In the genomic region with DNA sequence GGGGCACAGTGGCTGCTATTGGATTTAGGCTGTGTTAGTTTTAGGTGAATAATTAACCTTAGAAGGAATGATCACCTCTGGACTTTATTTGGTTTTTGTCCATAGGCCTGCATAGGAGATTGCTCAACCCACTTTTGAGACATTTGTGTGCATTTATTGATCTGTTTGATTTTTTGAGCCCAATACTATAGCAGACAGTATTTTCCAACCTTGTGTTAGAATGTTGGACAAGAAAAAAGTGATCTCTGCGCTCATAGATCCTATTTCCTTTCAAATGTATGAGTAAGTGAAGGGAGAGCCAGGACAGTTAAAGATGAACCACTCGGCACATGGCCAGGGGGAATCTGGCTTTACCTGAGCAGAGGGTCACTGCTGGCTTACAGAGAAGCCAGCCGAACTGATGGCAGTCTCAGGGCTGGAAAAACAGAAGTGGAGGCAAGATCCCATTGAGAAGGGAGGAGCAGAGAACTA, we compare ENCODE assay signal across 1 cellular context.
TF ChIP-seq lines count a peak whose summit lies in the region.

No MANE protein-coding gene starts in this region.

TF ChIP-seq in HepG2, 621 proteins besides CTCF, POLR2A, EP300 and RAD21 (continued from another document and continues in another):
- peak; percentile 44; the same call in 1 of the 2 replicates for TF ChIP-seq ZHX2 (IDR thresholded peaks at IDR 0.05; ENCODE audit: low read depth)
- TF ChIP-seq ZHX2 (CRISPR knock-in tag; IDR thresholded peaks at IDR 0.05; ENCODE audit: borderline replicate concordance), result no peak
- peak; percentile 33; the same call in 1 of the 2 replicates for TF ChIP-seq RBAK (CRISPR knock-in tag; IDR thresholded peaks at IDR 0.05)
- TF ChIP-seq ZBTB25 (CRISPR knock-in tag; IDR thresholded peaks at IDR 0.05), result peak; percentile 70; the same call in 1 of the 2 replicates
- no peak for TF ChIP-seq ZFP62 (CRISPR knock-in tag; IDR thresholded peaks at IDR 0.05)
- peak; percentile 96 for TF ChIP-seq RCOR2 (CRISPR knock-in tag; IDR thresholded peaks at IDR 0.05)
- peak; percentile 73 for TF ChIP-seq FOXO1 (CRISPR knock-in tag; IDR thresholded peaks at IDR 0.05)
- TF ChIP-seq SALL1 (CRISPR knock-in tag; IDR thresholded peaks at IDR 0.05), result peak; percentile 97
- 0 out of 2 replicates have a peak, but pooled peaks have one; percentile 46 for TF ChIP-seq ZFP82 (CRISPR knock-in tag; IDR thresholded peaks at IDR 0.05; ENCODE audit: borderline replicate concordance)
- no peak for TF ChIP-seq TOE1 (CRISPR knock-in tag; IDR thresholded peaks at IDR 0.05)
- TF ChIP-seq, protein P1, sequence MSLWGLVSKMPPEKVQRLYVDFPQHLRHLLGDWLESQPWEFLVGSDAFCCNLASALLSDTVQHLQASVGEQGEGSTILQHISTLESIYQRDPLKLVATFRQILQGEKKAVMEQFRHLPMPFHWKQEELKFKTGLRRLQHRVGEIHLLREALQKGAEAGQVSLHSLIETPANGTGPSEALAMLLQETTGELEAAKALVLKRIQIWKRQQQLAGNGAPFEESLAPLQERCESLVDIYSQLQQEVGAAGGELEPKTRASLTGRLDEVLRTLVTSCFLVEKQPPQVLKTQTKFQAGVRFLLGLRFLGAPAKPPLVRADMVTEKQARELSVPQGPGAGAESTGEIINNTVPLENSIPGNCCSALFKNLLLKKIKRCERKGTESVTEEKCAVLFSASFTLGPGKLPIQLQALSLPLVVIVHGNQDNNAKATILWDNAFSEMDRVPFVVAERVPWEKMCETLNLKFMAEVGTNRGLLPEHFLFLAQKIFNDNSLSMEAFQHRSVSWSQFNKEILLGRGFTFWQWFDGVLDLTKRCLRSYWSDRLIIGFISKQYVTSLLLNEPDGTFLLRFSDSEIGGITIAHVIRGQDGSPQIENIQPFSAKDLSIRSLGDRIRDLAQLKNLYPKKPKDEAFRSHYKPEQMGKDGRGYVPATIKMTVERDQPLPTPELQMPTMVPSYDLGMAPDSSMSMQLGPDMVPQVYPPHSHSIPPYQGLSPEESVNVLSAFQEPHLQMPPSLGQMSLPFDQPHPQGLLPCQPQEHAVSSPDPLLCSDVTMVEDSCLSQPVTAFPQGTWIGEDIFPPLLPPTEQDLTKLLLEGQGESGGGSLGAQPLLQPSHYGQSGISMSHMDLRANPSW (CRISPR knock-in tag; IDR thresholded peaks at IDR 0.05; ENCODE audit: borderline replicate concordance), result peak; percentile 98
- TF ChIP-seq NFE2L2 (IDR thresholded peaks at IDR 0.05; ENCODE audit: low read length), result no peak
- TF ChIP-seq NFRKB (IDR thresholded peaks at IDR 0.05), result no peak
- TF ChIP-seq GABPB1 (CRISPR knock-in tag; IDR thresholded peaks at IDR 0.05), result peak; percentile 24; the same call in 1 of the 2 replicates
- no peak for TF ChIP-seq DNMT3B (CRISPR knock-in tag; conservative IDR thresholded peaks at IDR 0.05)
- no peak for TF ChIP-seq RFX3 (CRISPR knock-in tag; IDR thresholded peaks at IDR 0.05)
- TF ChIP-seq, protein P2, sequence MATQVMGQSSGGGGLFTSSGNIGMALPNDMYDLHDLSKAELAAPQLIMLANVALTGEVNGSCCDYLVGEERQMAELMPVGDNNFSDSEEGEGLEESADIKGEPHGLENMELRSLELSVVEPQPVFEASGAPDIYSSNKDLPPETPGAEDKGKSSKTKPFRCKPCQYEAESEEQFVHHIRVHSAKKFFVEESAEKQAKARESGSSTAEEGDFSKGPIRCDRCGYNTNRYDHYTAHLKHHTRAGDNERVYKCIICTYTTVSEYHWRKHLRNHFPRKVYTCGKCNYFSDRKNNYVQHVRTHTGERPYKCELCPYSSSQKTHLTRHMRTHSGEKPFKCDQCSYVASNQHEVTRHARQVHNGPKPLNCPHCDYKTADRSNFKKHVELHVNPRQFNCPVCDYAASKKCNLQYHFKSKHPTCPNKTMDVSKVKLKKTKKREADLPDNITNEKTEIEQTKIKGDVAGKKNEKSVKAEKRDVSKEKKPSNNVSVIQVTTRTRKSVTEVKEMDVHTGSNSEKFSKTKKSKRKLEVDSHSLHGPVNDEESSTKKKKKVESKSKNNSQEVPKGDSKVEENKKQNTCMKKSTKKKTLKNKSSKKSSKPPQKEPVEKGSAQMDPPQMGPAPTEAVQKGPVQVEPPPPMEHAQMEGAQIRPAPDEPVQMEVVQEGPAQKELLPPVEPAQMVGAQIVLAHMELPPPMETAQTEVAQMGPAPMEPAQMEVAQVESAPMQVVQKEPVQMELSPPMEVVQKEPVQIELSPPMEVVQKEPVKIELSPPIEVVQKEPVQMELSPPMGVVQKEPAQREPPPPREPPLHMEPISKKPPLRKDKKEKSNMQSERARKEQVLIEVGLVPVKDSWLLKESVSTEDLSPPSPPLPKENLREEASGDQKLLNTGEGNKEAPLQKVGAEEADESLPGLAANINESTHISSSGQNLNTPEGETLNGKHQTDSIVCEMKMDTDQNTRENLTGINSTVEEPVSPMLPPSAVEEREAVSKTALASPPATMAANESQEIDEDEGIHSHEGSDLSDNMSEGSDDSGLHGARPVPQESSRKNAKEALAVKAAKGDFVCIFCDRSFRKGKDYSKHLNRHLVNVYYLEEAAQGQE (IDR thresholded peaks at IDR 0.05; ENCODE audit: borderline replicate concordance in 1 of 2, low read depth in 1 of 2, low read length in 2 of 2), result peak in 1 of 2 experiments; percentile 68; a peak in 1 of 4 replicates
- no peak for TF ChIP-seq TERF1 (CRISPR knock-in tag; IDR thresholded peaks at IDR 0.05)
- peak; percentile 75; the same call in 1 of the 2 replicates for TF ChIP-seq ZNF451 (CRISPR knock-in tag; IDR thresholded peaks at IDR 0.05)
- 0 out of 2 replicates have a peak, but pooled peaks have one; percentile 45 for TF ChIP-seq KDM4B (CRISPR knock-in tag; IDR thresholded peaks at IDR 0.05)
- no peak for TF ChIP-seq E2F5 (CRISPR knock-in tag; conservative IDR thresholded peaks at IDR 0.05)
- peak; percentile 37; the same call in 1 of the 2 replicates for TF ChIP-seq ZNF788 (CRISPR knock-in tag; IDR thresholded peaks at IDR 0.05; ENCODE audit: borderline replicate concordance)
- TF ChIP-seq ZNF678 (CRISPR knock-in tag; IDR thresholded peaks at IDR 0.05), result peak; percentile 80; the same call in 1 of the 2 replicates
- TF ChIP-seq, protein P3, sequence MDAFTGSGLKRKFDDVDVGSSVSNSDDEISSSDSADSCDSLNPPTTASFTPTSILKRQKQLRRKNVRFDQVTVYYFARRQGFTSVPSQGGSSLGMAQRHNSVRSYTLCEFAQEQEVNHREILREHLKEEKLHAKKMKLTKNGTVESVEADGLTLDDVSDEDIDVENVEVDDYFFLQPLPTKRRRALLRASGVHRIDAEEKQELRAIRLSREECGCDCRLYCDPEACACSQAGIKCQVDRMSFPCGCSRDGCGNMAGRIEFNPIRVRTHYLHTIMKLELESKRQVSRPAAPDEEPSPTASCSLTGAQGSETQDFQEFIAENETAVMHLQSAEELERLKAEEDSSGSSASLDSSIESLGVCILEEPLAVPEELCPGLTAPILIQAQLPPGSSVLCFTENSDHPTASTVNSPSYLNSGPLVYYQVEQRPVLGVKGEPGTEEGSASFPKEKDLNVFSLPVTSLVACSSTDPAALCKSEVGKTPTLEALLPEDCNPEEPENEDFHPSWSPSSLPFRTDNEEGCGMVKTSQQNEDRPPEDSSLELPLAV (CRISPR knock-in tag; conservative IDR thresholded peaks at IDR 0.05; ENCODE audit: low read depth), result no peak
- TF ChIP-seq SAFB2 (CRISPR knock-in tag; IDR thresholded peaks at IDR 0.05; ENCODE audit: borderline replicate concordance, low read depth), result no peak
- TF ChIP-seq ZNF33A (CRISPR knock-in tag; IDR thresholded peaks at IDR 0.05; ENCODE audit: borderline replicate concordance), result peak; percentile 73; the same call in 1 of the 2 replicates
- peak; percentile 91; the same call in 1 of the 2 replicates for TF ChIP-seq SMAD3 (CRISPR knock-in tag; IDR thresholded peaks at IDR 0.05)
- TF ChIP-seq THRA (CRISPR knock-in tag; IDR thresholded peaks at IDR 0.05; ENCODE audit: borderline replicate concordance), result peak; percentile 96
- no peak; the same call in 1 of the 2 replicates for TF ChIP-seq HMG20B (CRISPR knock-in tag; conservative IDR thresholded peaks at IDR 0.05)
- TF ChIP-seq, protein P4, sequence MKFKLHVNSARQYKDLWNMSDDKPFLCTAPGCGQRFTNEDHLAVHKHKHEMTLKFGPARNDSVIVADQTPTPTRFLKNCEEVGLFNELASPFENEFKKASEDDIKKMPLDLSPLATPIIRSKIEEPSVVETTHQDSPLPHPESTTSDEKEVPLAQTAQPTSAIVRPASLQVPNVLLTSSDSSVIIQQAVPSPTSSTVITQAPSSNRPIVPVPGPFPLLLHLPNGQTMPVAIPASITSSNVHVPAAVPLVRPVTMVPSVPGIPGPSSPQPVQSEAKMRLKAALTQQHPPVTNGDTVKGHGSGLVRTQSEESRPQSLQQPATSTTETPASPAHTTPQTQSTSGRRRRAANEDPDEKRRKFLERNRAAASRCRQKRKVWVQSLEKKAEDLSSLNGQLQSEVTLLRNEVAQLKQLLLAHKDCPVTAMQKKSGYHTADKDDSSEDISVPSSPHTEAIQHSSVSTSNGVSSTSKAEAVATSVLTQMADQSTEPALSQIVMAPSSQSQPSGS (CRISPR knock-in tag; IDR thresholded peaks at IDR 0.05), result peak; percentile 79; the same call in 1 of the 2 replicates
- no peak for TF ChIP-seq KDM1A (CRISPR knock-in tag; IDR thresholded peaks at IDR 0.05)
- 0 out of 2 replicates have a peak, but pooled peaks have one; percentile 37 for TF ChIP-seq ZNF691 (CRISPR knock-in tag; IDR thresholded peaks at IDR 0.05; ENCODE audit: borderline replicate concordance, low read depth)
- no peak for TF ChIP-seq SYNCRIP (IDR thresholded peaks at IDR 0.05; ENCODE audit: insufficient read depth, low read depth, low read length)
